8 cellular contexts compared by ENCODE assay signal in genomic region chr18:8754995-8755955, GRCh38. TPM values are rescaled to one million over a fixed set of nuclear protein-coding genes. Genes with fewer than 3 reads are reported as not detected.
A peak's percentile ranks its signal among the peaks of the same experiment; 100 is the strongest.
DNase-seq lines count a peak whose midpoint lies in the region; ATAC-seq, FAIRE-seq and TF ChIP-seq lines count a peak whose summit lies in the region.

No MANE protein-coding gene starts in this region.

- no peaks in the 10 kb centered on the region for H3K9me3 ChIP-seq in KOPT-K1 (ENCODE audit: insufficient read depth, low read length, poor library complexity, severe bottlenecking)

- H3K9me3 Mint-ChIP-seq in activated naive CD4-positive, alpha-beta T cell treated with anti-CD3 and anti-CD28 coated beads, Interleukin-2, amount 50 U/mL, for 72 hours, result no peaks in the 10 kb centered on the region

- DNase-seq in GM18507 (ENCODE audit: extremely low spot score, insufficient read length, low read depth) (peak; percentile 17), D721Med (ENCODE audit: insufficient read length, low spot score) (no peak), NCI-H345 (lab: John Stamatoyannopoulos, UW) (no peak), NCI-H146 (lab: John Stamatoyannopoulos, UW) (no peak), NCI-H2081 (lab: John Stamatoyannopoulos, UW) (no peak)
- no peak for DNase-seq in activated naive CD4-positive, alpha-beta T cell treated with anti-CD3 and anti-CD28 coated beads, Interleukin-2, amount 50 U/mL, for 72 hours (ENCODE audit: low spot score in 2 of 2)
- DNase-seq in stimulated activated CD4-positive, alpha-beta T cell treated with anti-CD3 and anti-CD28 coated beads, Interleukin-15, amount 100 ng/mL, for 48 hours (ENCODE audit: low read depth in 2 of 2), result peak; percentile 6 to 19

- peak; percentile 91 to 94 for ATAC-seq in activated naive CD4-positive, alpha-beta T cell treated with anti-CD3 and anti-CD28 coated beads, Interleukin-2, amount 50 U/mL, for 72 hours

- H3K27ac Mint-ChIP-seq in activated naive CD4-positive, alpha-beta T cell treated with anti-CD3 and anti-CD28 coated beads, Interleukin-2, amount 50 U/mL, for 72 hours, result no peak overlapping the region

- peak overlapping the region; percentile 60 for H3K27ac ChIP-seq in KOPT-K1 (ENCODE audit: low read depth, low read length, poor library complexity, severe bottlenecking)

- H3K36me3 Mint-ChIP-seq in activated naive CD4-positive, alpha-beta T cell treated with anti-CD3 and anti-CD28 coated beads, Interleukin-2, amount 50 U/mL, for 72 hours, result no peaks in the 10 kb centered on the region

- H3K36me3 ChIP-seq in KOPT-K1 (ENCODE audit: insufficient read depth, low read length), result no peaks in the 10 kb centered on the region

- TF ChIP-seq CTCF in D721Med (IDR thresholded peaks at IDR 0.05; ENCODE audit: insufficient read depth, missing control alignments), result no peak

- FAIRE-seq in GM18507 (lab: Jason Lieb, UNC) (peak; percentile 67), D721Med (lab: Jason Lieb, UNC) (no peak)

RNA-seq across cellular contexts. Expression of gene MTCL1, which starts 49.9 kb away (rescaled TPM):
- total RNA-seq in activated naive CD4-positive, alpha-beta T cell treated with anti-CD3 and anti-CD28 coated beads, Interleukin-2, amount 50 U/mL, for 72 hours, result under 1 TPM; 0.06 to 0.66 TPM

Comparison
In these comparisons a context has a peak if more than half of its experiments do, and no peak if none do; other contexts are left out.
1. DNase-seq: peak in GM18507 (single experiment) and stimulated activated CD4-positive, alpha-beta T cell treated with anti-CD3 and anti-CD28 coated beads, Interleukin-15, amount 100 ng/mL, for 48 hours (2 of 2); none in activated naive CD4-positive, alpha-beta T cell treated with anti-CD3 and anti-CD28 coated beads, Interleukin-2, amount 50 U/mL, for 72 hours (0 of 2), D721Med (single experiment), NCI-H345 (single experiment), NCI-H146 (single experiment) and NCI-H2081 (0 of 2).